In genomic region chr2:40953341-40953740, GRCh38 we compare ENCODE assay signal across 24 cellular contexts.
DNase-seq lines count a peak whose midpoint lies in the region; ATAC-seq, FAIRE-seq and TF ChIP-seq lines count a peak whose summit lies in the region.
"Had no signal": no experiment of that assay in that cellular context is flagged by ENCODE, and none has a peak within 500 bp of the region (broad histone marks: within the 10 kb centered on the region; RNA-seq: fewer than 3 reads in every experiment).

No MANE protein-coding gene starts in this region.

- no peak overlapping the region for H4K8ac ChIP-seq in IMR-90 (ENCODE audit: low read depth in 2 of 2, low read length in 2 of 2)
- no peak overlapping the region for H4K8ac ChIP-seq in trophoblast cell (ENCODE audit: low read depth, low read length)

- H3K14ac ChIP-seq in IMR-90 (replicated peaks; ENCODE audit: low read depth, low read length) (no peak overlapping the region), trophoblast cell (ENCODE audit: low read length) (no peak overlapping the region)

- H4K12ac ChIP-seq in trophoblast cell (ENCODE audit: low read depth, low read length), result no peak overlapping the region

- no peak overlapping the region for H2BK15ac ChIP-seq in IMR-90 (ENCODE audit: low read depth, low read length)

- H3K23ac ChIP-seq in IMR-90 (ENCODE audit: low read depth, low read length), result no peak overlapping the region
- H3K23ac ChIP-seq in trophoblast cell (ENCODE audit: low read length), result no peak overlapping the region

- TF ChIP-seq POLR2A in IMR-90 (IDR thresholded peaks at IDR 0.05; ENCODE audit: low read depth, low read length) (no peak), K562 (conservative IDR thresholded peaks at IDR 0.05) (no peak)

- no peak overlapping the region for H2BK20ac ChIP-seq in IMR-90 (ENCODE audit: low read depth, low read length)

- H3K4me2 ChIP-seq in IMR-90 (ENCODE audit: low read depth, low read length) (no peak overlapping the region), K562 (ENCODE audit: insufficient read depth, low read length) (no peak overlapping the region), trophoblast cell (ENCODE audit: low read length) (no peak overlapping the region)
- H3K4me2 ChIP-seq: BLaER1 had no signal

- intact Hi-C loops in IMR-90 (cut with micrococcal nuclease), result no loop called here
- intact Hi-C loops in K562 (cut with micrococcal nuclease), result no loop called here
- intact Hi-C loops in sciatic nerve (cut with DNase I), result no loop called here

- no peak for ATAC-seq in IMR-90 (ENCODE audit: low read depth)
- no peak for ATAC-seq in K562
- no peak for ATAC-seq in sciatic nerve

- no peaks in the 10 kb centered on the region for H4K20me1 ChIP-seq in IMR-90 (ENCODE audit: insufficient read depth, low read length)
- no peaks in the 10 kb centered on the region for H4K20me1 ChIP-seq in K562 (replicated peaks; ENCODE audit: control insufficient read depth, insufficient read depth, low read length)
- H4K20me1 ChIP-seq: BLaER1 had no signal

- H2BK5ac ChIP-seq in IMR-90 (ENCODE audit: low read depth, low read length, poor library complexity, severe bottlenecking) (no peak overlapping the region), trophoblast cell (ENCODE audit: low read depth, low read length, poor library complexity) (no peak overlapping the region)

- H3K27ac ChIP-seq in IMR-90 (ENCODE audit: insufficient read depth, low read length) (no peak overlapping the region), K562 (ENCODE audit: extremely low read depth, low read depth, low read length) (no peak overlapping the region), trophoblast cell (ENCODE audit: low read depth, low read length) (no peak overlapping the region)
- H3K27ac ChIP-seq: BLaER1 had no signal

- H2AK5ac ChIP-seq in IMR-90 (ENCODE audit: low read depth, low read length) (no peak overlapping the region), trophoblast cell (ENCODE audit: low read length) (no peak overlapping the region)

- H2AFZ ChIP-seq in IMR-90 (replicated peaks; ENCODE audit: low read length, poor library complexity) (no peak overlapping the region), K562 (ENCODE audit: low read depth, low read length) (no peak overlapping the region), trophoblast cell (ENCODE audit: insufficient read depth, low read length, poor library complexity) (no peak overlapping the region)

- H3K79me1 ChIP-seq in IMR-90 (ENCODE audit: low read depth in 1 of 2, low read length in 2 of 2) (no peaks in the 10 kb centered on the region), trophoblast cell (ENCODE audit: low read length) (peaks cover 8% of the 10 kb centered on the region)

- H2BK12ac ChIP-seq in trophoblast cell (ENCODE audit: low read length), result no peak overlapping the region

- WGBS in IMR-90 (ENCODE audit: extremely low coverage in 2 of 2, insufficient read length in 1 of 2), 2 experiments, result no CpG with 5 or more reads among the region's 3 CpGs
- 7% methylated on average over 3 of the region's 3 CpGs for WGBS in K562 (ENCODE audit: insufficient coverage, low coverage, missing lambda C conversion rate)
- WGBS in trophoblast cell (ENCODE audit: extremely low coverage, insufficient coverage, insufficient read length), result no CpG with 5 or more reads among the region's 3 CpGs

- no peak for DNase-seq in IMR-90
- DNase-seq in K562 (ENCODE audit: extremely low read depth in 1 of 4, low spot score in 3 of 4), result no peak
- DNase-seq in trophoblast cell, result no peak
- DNase-seq in sciatic nerve (ENCODE audit: low spot score), result no peak
- no peak for DNase-seq in amniotic stem cell (lab: John Stamatoyannopoulos, UW)
- DNase-seq: 8988T; ACHN; BE2C; C1 segment of cervical spinal cord; CD4-positive, alpha-beta memory T cell; CD4-positive, CD25-positive, alpha-beta regulatory T cell; CD8-positive, alpha-beta memory T cell; COR-L47; DMS 273 treated with DMSO at 0.1 percent for 48 hours; DMS153; DMS53; DMS79; DND-41; EL; GDM1 had no signal

- CTCF ChIA-PET in IMR-90 (lab: Yijun Ruan, JAX), result no interaction called here
- CTCF ChIA-PET in K562 (lab: Yijun Ruan, JAX; ENCODE audit: low intra/inter-chr PET ratio), result no interaction called here

- H2BK120ac ChIP-seq in IMR-90 (ENCODE audit: low read depth, low read length) (no peak overlapping the region), trophoblast cell (ENCODE audit: insufficient read depth, low read length, poor library complexity) (peak overlapping the region; percentile 60)

- H3K4me1 ChIP-seq in IMR-90 (ENCODE audit: control insufficient read depth, insufficient read depth, low read length) (no peaks in the 10 kb centered on the region), K562 (replicated peaks in 1 of 2; ENCODE audit: control insufficient read depth in 2 of 2, insufficient read depth in 2 of 2, low read length in 2 of 2) (no peaks in the 10 kb centered on the region), trophoblast cell (ENCODE audit: control insufficient read depth in 1 of 2, insufficient read depth in 2 of 2, low read length in 2 of 2) (no peaks in the 10 kb centered on the region)

- POLR2A ChIA-PET in IMR-90 (lab: Charles Lee; ENCODE audit: unreplicated experiment), result no interaction called here
- POLR2A ChIA-PET in K562 (lab: Yijun Ruan, JAX), result no interaction called here

- dilution Hi-C loops in IMR-90 (cut with HindIII; ENCODE audit: low sequenced_read_pairs, unreplicated experiment), result no loop called here

- no peak overlapping the region for H4K5ac ChIP-seq in IMR-90 (ENCODE audit: low read depth, low read length)

- no peak overlapping the region for H4K91ac ChIP-seq in IMR-90 (ENCODE audit: insufficient read depth, low read depth, low read length)
- H4K91ac ChIP-seq in trophoblast cell (ENCODE audit: low read depth, low read length), result peak overlapping the region; percentile 14

- no peaks in the 10 kb centered on the region for H3K9me1 ChIP-seq in IMR-90 (ENCODE audit: insufficient read depth, low read length)
- no peaks in the 10 kb centered on the region for H3K9me1 ChIP-seq in K562 (ENCODE audit: control insufficient read depth, insufficient read depth, low read length)

- H3K9ac ChIP-seq in IMR-90 (ENCODE audit: low read depth, low read length) (no peak overlapping the region), K562 (ENCODE audit: insufficient read depth in 1 of 2, low read depth in 2 of 2, low read length in 2 of 2) (no peak overlapping the region), trophoblast cell (ENCODE audit: low read length) (no peak overlapping the region)
- H3K9ac ChIP-seq: BLaER1 had no signal

- no peak overlapping the region for H3K4me3 ChIP-seq in IMR-90 (ENCODE audit: insufficient read depth, low read depth, low read length)
- no peak overlapping the region for H3K4me3 ChIP-seq in K562
- H3K4me3 ChIP-seq in trophoblast cell (ENCODE audit: low read depth, low read length), result no peak overlapping the region
- H3K4me3 ChIP-seq: BLaER1 had no signal

- TF ChIP-seq RAD21 in IMR-90 (IDR thresholded peaks at IDR 0.05; ENCODE audit: low read length), result no peak
- no peak for TF ChIP-seq RAD21 in K562 (CRISPR knock-in tag; conservative IDR thresholded peaks at IDR 0.05 in 1 of 2, IDR thresholded peaks at IDR 0.05 in 1 of 2)

- no peak for TF ChIP-seq EP300 in K562 (IDR thresholded peaks at IDR 0.05; ENCODE audit: low read length)

- no peaks in the 10 kb centered on the region for H3K9me3 ChIP-seq in IMR-90 (ENCODE audit: control insufficient read depth, insufficient read depth, low read length)
- H3K9me3 ChIP-seq in K562 (replicated peaks; ENCODE audit: control insufficient read depth, insufficient read depth, low read depth, low read length), result no peaks in the 10 kb centered on the region
- no peaks in the 10 kb centered on the region for H3K9me3 ChIP-seq in trophoblast cell (ENCODE audit: insufficient read depth, low read depth, low read length)
- H3K9me3 ChIP-seq: BE2C had no signal

- no peaks in the 10 kb centered on the region for H3K79me2 ChIP-seq in K562 (ENCODE audit: control insufficient read depth, insufficient read depth, low read length)
- no peaks in the 10 kb centered on the region for H3K79me2 ChIP-seq in trophoblast cell (ENCODE audit: control insufficient read depth, insufficient read depth, low read length, poor library complexity)

- H3K36me3 ChIP-seq in IMR-90 (ENCODE audit: control insufficient read depth, insufficient read depth, low read length) (no peaks in the 10 kb centered on the region), K562 (ENCODE audit: control insufficient read depth, insufficient read depth, low read length) (no peaks in the 10 kb centered on the region), trophoblast cell (ENCODE audit: control insufficient read depth in 1 of 2, insufficient read depth in 2 of 2, low read length in 2 of 2) (peaks cover 0 to 2% of the 10 kb centered on the region in 2 experiments)
- H3K36me3 ChIP-seq: BE2C, BLaER1 had no signal

- TF ChIP-seq CTCF in IMR-90 (conservative IDR thresholded peaks at IDR 0.05; ENCODE audit: low read depth, low read length) (no peak), K562 (IDR thresholded peaks at IDR 0.05 in 2 of 3, conservative IDR thresholded peaks at IDR 0.05 in 1 of 3; ENCODE audit: insufficient read depth in 2 of 3, low read depth in 1 of 3, low read length in 3 of 3) (no peak)

- H3K27me3 ChIP-seq in IMR-90 (ENCODE audit: control insufficient read depth, insufficient read depth, low read length) (no peaks in the 10 kb centered on the region), K562 (ENCODE audit: control insufficient read depth in 2 of 2, insufficient read depth in 2 of 2, low read length in 2 of 2) (no peaks in the 10 kb centered on the region), trophoblast cell (ENCODE audit: insufficient read depth, low read length) (no peaks in the 10 kb centered on the region)
- H3K27me3 ChIP-seq: BE2C, BLaER1 had no signal

- FAIRE-seq in K562 (lab: Jason Lieb, UNC), result no peak
- FAIRE-seq: A204.1, GM12891, GM19239 had no signal

- H3K4ac ChIP-seq in IMR-90 (ENCODE audit: low read depth, low read length), result no peak overlapping the region
- no peak overlapping the region for H3K4ac ChIP-seq in trophoblast cell (ENCODE audit: low read depth, low read length)

- in situ Hi-C loops in IMR-90 (cut with MboI; ENCODE audit: low sequenced_read_pairs) (no loop called here), K562 (cut with MboI) (no loop called here)

- no TSS peak for BruUV-seq in IMR-90 (replicated peaks; lab: Mats Ljungman, UMichigan)
- BruUV-seq in K562 (replicated peaks; lab: Mats Ljungman, UMichigan), result no TSS peak

- H3K18ac ChIP-seq in IMR-90 (ENCODE audit: low read depth, low read length) (no peak overlapping the region), trophoblast cell (ENCODE audit: low read length) (no peak overlapping the region)

- no peak overlapping the region for H2AK9ac ChIP-seq in IMR-90 (replicated peaks; ENCODE audit: low read depth, low read length, poor library complexity)

- no peak overlapping the region for H3K56ac ChIP-seq in IMR-90 (ENCODE audit: extremely low read depth, insufficient read depth, low read length)

TF ChIP-seq in IMR-90, 13 proteins besides CTCF, POLR2A, EP300 and RAD21:
- TF ChIP-seq CEBPB (IDR thresholded peaks at IDR 0.05; ENCODE audit: low read depth, low read length), result peak; percentile 75
- TF ChIP-seq MAZ (IDR thresholded peaks at IDR 0.05; ENCODE audit: borderline replicate concordance, low read depth, low read length), result no peak
TF ChIP-seq in IMR-90: peak in this region for 1.

TF ChIP-seq in K562, 482 proteins besides CTCF, POLR2A, EP300 and RAD21 (continues in another document):
- TF ChIP-seq ZNF134 (CRISPR knock-in tag; conservative IDR thresholded peaks at IDR 0.05) (0 out of 2 replicates have a peak, but pooled peaks have one; percentile 21), ZNF217 (CRISPR knock-in tag; IDR thresholded peaks at IDR 0.05) (no peak)
